38 cellular contexts compared by ENCODE assay signal in genomic region chr2:204386668-204387067, GRCh38.
"Had no signal": no experiment of that assay in that cellular context is flagged by ENCODE, and none has a peak within 500 bp of the region (broad histone marks: within the 10 kb centered on the region; RNA-seq: fewer than 3 reads in every experiment).

No MANE protein-coding gene starts in this region.

- H3K36me3 ChIP-seq: ascending aorta, cardiac muscle cell, WERI-Rb-1 had no signal

- H3K27me3 ChIP-seq: ascending aorta, cardiac muscle cell had no signal

- H3K27me3 Mint-ChIP-seq: activated CD8-positive, alpha-beta memory T cell treated with anti-CD3 and anti-CD28 coated beads, Interleukin-2, amount 10 ng/mL, durations not matched to agents 7 days and 5 days; activated naive CD4-positive, alpha-beta T cell treated with anti-CD3 and anti-CD28 coated beads, Interleukin-2, amount 10 ng/mL, durations not matched to agents 7 days and 5 days had no signal

- ATAC-seq: activated CD4-positive, alpha-beta T cell treated with anti-CD3 and anti-CD28 coated beads for 36 hours; activated CD4-positive, CD25-positive, alpha-beta regulatory T cell treated with anti-CD3 and anti-CD28 coated beads, Interleukin-2, amount 50 U/mL, for 24 hours; activated CD8-positive, alpha-beta memory T cell treated with anti-CD3 and anti-CD28 coated beads, Interleukin-2, amount 10 ng/mL, durations not matched to agents 7 days and 5 days; activated CD8-positive, alpha-beta T cell treated with anti-CD3 and anti-CD28 coated beads, Interleukin-2, amount 10 ng/mL, durations not matched to agents 7 days and 5 days; activated naive CD8-positive, alpha-beta T cell treated with anti-CD3 and anti-CD28 coated beads, Interleukin-2, amount 50 U/mL, for 24 hours; WTC11 had no signal

- H3K4me3 Mint-ChIP-seq: activated CD4-positive, alpha-beta memory T cell treated with anti-CD3 and anti-CD28 coated beads, Interleukin-2, amount 10 ng/mL, durations not matched to agents 7 days and 5 days; activated CD4-positive, alpha-beta T cell treated with anti-CD3 and anti-CD28 coated beads for 36 hours; activated CD4-positive, alpha-beta T cell treated with anti-CD3 and anti-CD28 coated beads, Interleukin-2, amount 10 ng/mL, durations not matched to agents 7 days and 5 days; activated CD8-positive, alpha-beta memory T cell treated with anti-CD3 and anti-CD28 coated beads, Interleukin-2, amount 10 ng/mL, durations not matched to agents 7 days and 5 days; activated CD8-positive, alpha-beta T cell treated with anti-CD3 and anti-CD28 coated beads, Interleukin-2, amount 10 ng/mL, durations not matched to agents 7 days and 5 days; activated naive CD4-positive, alpha-beta T cell treated with anti-CD3 and anti-CD28 coated beads, Interleukin-2, amount 10 ng/mL, durations not matched to agents 7 days and 5 days; activated naive CD4-positive, alpha-beta T cell treated with anti-CD3 and anti-CD28 coated beads, Interleukin-2, amount 50 U/mL, for 24 hours; activated naive CD8-positive, alpha-beta T cell; activated naive CD8-positive, alpha-beta T cell treated with anti-CD3 and anti-CD28 coated beads, Interleukin-2, amount 10 ng/mL, durations not matched to agents 7 days and 5 days; activated naive CD8-positive, alpha-beta T cell treated with anti-CD3 and anti-CD28 coated beads, Interleukin-2, amount 50 U/mL, for 24 hours; activated T-cell treated with anti-CD3 and anti-CD28 coated beads, Interleukin-2, amount 50 U/mL, for 24 hours; brain; central memory CD8-positive, alpha-beta T cell; T-helper 1 cell treated with Interleukin-12 subunit alpha and Interleukin-12 subunit beta and Interleukin-4 antibody, amounts not matched to agents 30 μg/mL and 1 μg/mL, for 36 hours; T-helper 2 cell treated with Interferon-gamma antibody and Interleukin-4, amounts not matched to agents 5 μg/mL and 100 μg/mL, for 36 hours; WTC11 had no signal

- H3K4me1 ChIP-seq: ascending aorta had no signal

- H3K27ac ChIP-seq: ascending aorta, cardiac muscle cell, WERI-Rb-1 had no signal

- H3K4me1 Mint-ChIP-seq: activated CD4-positive, alpha-beta memory T cell treated with anti-CD3 and anti-CD28 coated beads, Interleukin-2, amount 10 ng/mL, durations not matched to agents 7 days and 5 days; activated CD4-positive, alpha-beta T cell treated with anti-CD3 and anti-CD28 coated beads for 36 hours; activated CD4-positive, alpha-beta T cell treated with anti-CD3 and anti-CD28 coated beads, Interleukin-2, amount 10 ng/mL, durations not matched to agents 7 days and 5 days; activated CD8-positive, alpha-beta memory T cell treated with anti-CD3 and anti-CD28 coated beads, Interleukin-2, amount 10 ng/mL, durations not matched to agents 7 days and 5 days; activated naive CD4-positive, alpha-beta T cell treated with anti-CD3 and anti-CD28 coated beads, Interleukin-2, amount 10 ng/mL, durations not matched to agents 7 days and 5 days; activated naive CD4-positive, alpha-beta T cell treated with anti-CD3 and anti-CD28 coated beads, Interleukin-2, amount 50 U/mL, for 24 hours; activated naive CD8-positive, alpha-beta T cell treated with anti-CD3 and anti-CD28 coated beads, Interleukin-2, amount 10 ng/mL, durations not matched to agents 7 days and 5 days; activated naive CD8-positive, alpha-beta T cell treated with anti-CD3 and anti-CD28 coated beads, Interleukin-2, amount 50 U/mL, for 24 hours; brain; central memory CD8-positive, alpha-beta T cell had no signal

- H3K36me3 Mint-ChIP-seq: activated CD8-positive, alpha-beta memory T cell treated with anti-CD3 and anti-CD28 coated beads, Interleukin-2, amount 10 ng/mL, durations not matched to agents 7 days and 5 days; activated naive CD4-positive, alpha-beta T cell treated with anti-CD3 and anti-CD28 coated beads, Interleukin-2, amount 10 ng/mL, durations not matched to agents 7 days and 5 days; activated naive CD4-positive, alpha-beta T cell treated with anti-CD3 and anti-CD28 coated beads, Interleukin-2, amount 50 U/mL, for 24 hours; activated naive CD8-positive, alpha-beta T cell treated with anti-CD3 and anti-CD28 coated beads, Interleukin-2, amount 10 ng/mL, durations not matched to agents 7 days and 5 days; WTC11 had no signal

- DNase-seq: activated CD4-positive, alpha-beta memory T cell treated with anti-CD3 and anti-CD28 coated beads, Interleukin-2, amount 10 ng/mL, durations not matched to agents 7 days and 5 days; activated CD4-positive, alpha-beta T cell treated with anti-CD3 and anti-CD28 coated beads for 1 hour; activated CD4-positive, alpha-beta T cell treated with anti-CD3 and anti-CD28 coated beads for 36 hours; activated CD4-positive, alpha-beta T cell treated with anti-CD3 and anti-CD28 coated beads for 48 hours; activated CD4-positive, alpha-beta T cell treated with anti-CD3 and anti-CD28 coated beads, Interleukin-2, amount 10 ng/mL, durations not matched to agents 7 days and 5 days; activated CD4-positive, alpha-beta T cell treated with anti-CD3 and anti-CD28 coated beads, Interleukin-2, amount 50 U/mL, for 48 hours; activated CD4-positive, CD25-positive, alpha-beta regulatory T cell; activated CD8-positive, alpha-beta memory T cell treated with anti-CD3 and anti-CD28 coated beads for 24 hours; activated CD8-positive, alpha-beta memory T cell treated with anti-CD3 and anti-CD28 coated beads, Interleukin-2, amount 10 ng/mL, durations not matched to agents 7 days and 5 days; activated CD8-positive, alpha-beta memory T cell treated with anti-CD3 and anti-CD28 coated beads, Interleukin-2, amount 50 U/mL, for 48 hours; activated CD8-positive, alpha-beta T cell treated with anti-CD3 and anti-CD28 coated beads, Interleukin-2, amount 10 ng/mL, durations not matched to agents 7 days and 5 days; activated effector memory CD4-positive, alpha-beta T cell treated with Interleukin-2 at 50 U/mL for 16 hours; activated gamma-delta T cell; activated naive CD4-positive, alpha-beta T cell treated with anti-CD3 and anti-CD28 coated beads, Interleukin-2, amount 10 ng/mL, durations not matched to agents 7 days and 5 days; activated naive CD4-positive, alpha-beta T cell treated with Interleukin-2 at 50 U/mL for 16 hours; activated naive CD8-positive, alpha-beta T cell treated with anti-CD3 and anti-CD28 coated beads, Interleukin-2, amount 10 ng/mL, durations not matched to agents 7 days and 5 days; activated naive CD8-positive, alpha-beta T cell treated with anti-CD3 and anti-CD28 coated beads, Interleukin-2, amount 50 U/mL, for 24 hours; activated T-cell treated with anti-CD3 and anti-CD28 coated beads, Interleukin-2, amount 50 U/mL, for 24 hours; activated T-cell treated with anti-CD3 and anti-CD28 coated beads, Interleukin-2, amount 50 U/mL, for 48 hours; amygdala; anterior cingulate cortex; caudate nucleus; cerebellar nuclear complex; T-helper 1 cell; T-helper 2 cell; T-helper 9 cell; WERI-Rb-1 had no signal

- H3K4me3 ChIP-seq: ascending aorta, cardiac muscle cell had no signal

- H3K27ac Mint-ChIP-seq: activated CD4-positive, alpha-beta memory T cell treated with anti-CD3 and anti-CD28 coated beads, Interleukin-2, amount 10 ng/mL, durations not matched to agents 7 days and 5 days; activated CD4-positive, alpha-beta T cell treated with anti-CD3 and anti-CD28 coated beads for 36 hours; activated CD4-positive, alpha-beta T cell treated with anti-CD3 and anti-CD28 coated beads, Interleukin-2, amount 10 ng/mL, durations not matched to agents 7 days and 5 days; activated CD8-positive, alpha-beta memory T cell treated with anti-CD3 and anti-CD28 coated beads, Interleukin-2, amount 10 ng/mL, durations not matched to agents 7 days and 5 days; activated CD8-positive, alpha-beta T cell treated with anti-CD3 and anti-CD28 coated beads, Interleukin-2, amount 10 ng/mL, durations not matched to agents 7 days and 5 days; activated naive CD4-positive, alpha-beta T cell treated with anti-CD3 and anti-CD28 coated beads, Interleukin-2, amount 10 ng/mL, durations not matched to agents 7 days and 5 days; activated naive CD4-positive, alpha-beta T cell treated with anti-CD3 and anti-CD28 coated beads, Interleukin-2, amount 50 U/mL, for 24 hours; activated naive CD8-positive, alpha-beta T cell; activated naive CD8-positive, alpha-beta T cell treated with anti-CD3 and anti-CD28 coated beads, Interleukin-2, amount 10 ng/mL, durations not matched to agents 7 days and 5 days; activated naive CD8-positive, alpha-beta T cell treated with anti-CD3 and anti-CD28 coated beads, Interleukin-2, amount 50 U/mL, for 24 hours; activated T-cell treated with anti-CD3 and anti-CD28 coated beads, Interleukin-2, amount 50 U/mL, for 24 hours; activated T-helper 2 cell treated with anti-CD3 and anti-CD28 coated beads, Interferon-gamma antibody, Interleukin-2, Interleukin-4, amounts not matched to agents 10 μg/mL and 5 μg/mL and 100 μg/mL, durations not matched to agents 14 hours and 24 hours and 36 hours; brain; T-helper 1 cell treated with Interleukin-12 subunit alpha and Interleukin-12 subunit beta and Interleukin-4 antibody, amounts not matched to agents 30 μg/mL and 1 μg/mL, for 36 hours; T-helper 2 cell treated with Interferon-gamma antibody and Interleukin-4, amounts not matched to agents 5 μg/mL and 100 μg/mL, for 36 hours; WTC11 had no signal

- H3K9me3 ChIP-seq: ascending aorta had no signal

- H3K9me3 Mint-ChIP-seq: activated CD4-positive, alpha-beta memory T cell treated with anti-CD3 and anti-CD28 coated beads, Interleukin-2, amount 10 ng/mL, durations not matched to agents 7 days and 5 days; activated CD4-positive, alpha-beta T cell treated with anti-CD3 and anti-CD28 coated beads, Interleukin-2, amount 10 ng/mL, durations not matched to agents 7 days and 5 days; activated naive CD4-positive, alpha-beta T cell treated with anti-CD3 and anti-CD28 coated beads, Interleukin-2, amount 50 U/mL, for 24 hours; activated T-cell treated with anti-CD3 and anti-CD28 coated beads, Interleukin-2, amount 50 U/mL, for 24 hours; activated T-helper 2 cell treated with anti-CD3 and anti-CD28 coated beads, Interferon-gamma antibody, Interleukin-2, Interleukin-4, amounts not matched to agents 10 μg/mL and 5 μg/mL and 100 μg/mL, durations not matched to agents 14 hours and 24 hours and 36 hours; T-helper 2 cell treated with Interferon-gamma antibody and Interleukin-4, amounts not matched to agents 5 μg/mL and 100 μg/mL, for 36 hours had no signal
